ENCODE assay signal across 11 cellular contexts in the genomic region with DNA sequence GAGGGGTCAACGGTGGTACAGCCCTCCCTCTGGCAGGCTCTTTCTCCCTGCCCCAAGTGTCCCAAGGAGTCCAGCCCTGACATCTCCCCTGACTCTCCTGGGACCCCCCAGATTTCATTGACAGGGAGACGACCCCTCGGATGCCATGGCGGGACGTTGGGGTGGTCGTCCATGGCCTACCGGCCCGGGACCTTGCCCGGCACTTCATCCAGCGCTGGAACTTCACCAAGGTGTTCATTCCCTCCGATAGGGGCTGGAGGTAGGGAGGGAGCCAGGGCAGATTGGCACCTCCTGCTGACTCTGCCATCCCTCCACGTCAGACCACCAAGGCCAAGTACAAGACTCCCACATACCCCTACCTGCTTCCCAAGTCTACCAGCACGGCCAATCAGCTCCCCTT. TPM values are rescaled to one million over a fixed set of nuclear protein-coding genes. Genes with fewer than 3 reads are reported as not detected.
"Had no signal": no experiment of that assay in that cellular context is flagged by ENCODE, and none has a peak within 500 bp of the region (broad histone marks: within the 10 kb centered on the region; RNA-seq: fewer than 3 reads in every experiment).

No MANE protein-coding gene starts in this region.

- ATAC-seq: GM23338, HCT116 had no signal

- DNase-seq: GM23248, GOT3, H7, H9, HCEC 1CT, HFFc6 had no signal

- H3K9me3 Mint-ChIP-seq: HFFc6 had no signal

- H3K27ac Mint-ChIP-seq: GM23338, H9, HFFc6 had no signal

- H3K4me3 Mint-ChIP-seq: GM23338, H9, HFFc6 had no signal

- H3K4me1 Mint-ChIP-seq: GM23338, H9 had no signal

- H3K9me3 ChIP-seq: HAP-1 had no signal

RNA-seq across cellular contexts. Expression of a gene that starts 28.1 kb away (rescaled TPM):
- total RNA-seq: H1, H4, H7, H9, HFFc6 had no signal
